18 cellular contexts compared by ENCODE assay signal in the genomic region with DNA sequence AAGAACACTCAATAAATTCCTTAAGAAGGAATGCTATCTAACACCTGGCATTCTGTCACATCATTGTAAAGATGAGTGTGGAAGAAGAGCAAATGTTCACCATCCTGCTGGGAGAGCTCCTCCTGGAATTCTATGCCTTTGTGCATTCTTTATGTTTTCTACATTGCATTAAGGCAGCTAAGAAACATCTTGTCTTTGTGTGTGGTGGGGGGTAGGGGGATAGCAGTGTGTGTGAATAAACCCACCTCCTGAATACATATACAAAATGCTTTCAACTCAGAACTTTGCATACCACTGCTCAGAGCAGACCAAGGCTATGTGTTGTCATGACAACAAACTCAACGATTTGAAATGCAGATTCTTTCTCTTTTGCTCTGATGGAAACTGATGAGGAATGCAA.
"Had no signal": no experiment of that assay in that cellular context is flagged by ENCODE, and none has a peak within 500 bp of the region (broad histone marks: within the 10 kb centered on the region; RNA-seq: fewer than 3 reads in every experiment).

No MANE protein-coding gene starts in this region.

- H3K4me1 Mint-ChIP-seq: activated naive CD8-positive, alpha-beta T cell treated with anti-CD3 and anti-CD28 coated beads, Interleukin-2, amount 10 ng/mL, durations not matched to agents 7 days and 5 days; stimulated activated naive CD8-positive, alpha-beta T cell treated with anti-CD3 and anti-CD28 coated beads, Interleukin-15, amount 100 ng/mL, for 72 hours had no signal

- H3K27ac ChIP-seq: coronary artery, neutrophil, parathyroid adenoma, testis, upper lobe of right lung had no signal

- H2AFZ ChIP-seq: parathyroid adenoma had no signal

- DNase-seq: activated CD4-positive, alpha-beta T cell treated with anti-CD3 and anti-CD28 coated beads, Interleukin-2, amount 50 U/mL, for 1 hour; activated CD8-positive, alpha-beta memory T cell treated with anti-CD3 and anti-CD28 coated beads for 24 hours; activated naive CD8-positive, alpha-beta T cell treated with anti-CD3 and anti-CD28 coated beads, Interleukin-2, amount 10 ng/mL, durations not matched to agents 7 days and 5 days; central memory CD4-positive, alpha-beta T cell; effector CD8-positive, alpha-beta T cell; foreskin fibroblast; hippocampal formation; midbrain; stimulated activated CD4-positive, alpha-beta T cell treated with anti-CD3 and anti-CD28 coated beads, Interleukin-1b, Interleukin-23, amount 100 ng/mL, for 48 hours; stimulated activated naive CD8-positive, alpha-beta T cell treated with anti-CD3 and anti-CD28 coated beads, Interleukin-15, amount 100 ng/mL, for 72 hours; testis; upper lobe of right lung had no signal

- H3K9me3 Mint-ChIP-seq: activated naive CD8-positive, alpha-beta T cell treated with anti-CD3 and anti-CD28 coated beads, Interleukin-2, amount 10 ng/mL, durations not matched to agents 7 days and 5 days; activated T-helper 1 cell treated with anti-CD3 and anti-CD28 coated beads, Interleukin-12 subunit alpha, Interleukin-12 subunit beta, Interleukin-2, Interleukin-4 antibody, amounts not matched to agents 30 ng/mL and 10 ng/mL and 1 ng/mL, durations not matched to agents 14 hours and 24 hours and 36 hours; stimulated activated naive CD8-positive, alpha-beta T cell treated with anti-CD3 and anti-CD28 coated beads, Interleukin-15, amount 100 ng/mL, for 72 hours had no signal

- H3K79me2 ChIP-seq: parathyroid adenoma had no signal

- H3K36me3 ChIP-seq: neutrophil, upper lobe of right lung had no signal

- H3K9me3 ChIP-seq: neutrophil, testis, upper lobe of right lung had no signal

- H3K9ac ChIP-seq: parathyroid adenoma had no signal

- H3K4me3 Mint-ChIP-seq: activated naive CD8-positive, alpha-beta T cell treated with anti-CD3 and anti-CD28 coated beads, Interleukin-2, amount 10 ng/mL, durations not matched to agents 7 days and 5 days; activated T-helper 1 cell treated with anti-CD3 and anti-CD28 coated beads, Interleukin-12 subunit alpha, Interleukin-12 subunit beta, Interleukin-2, Interleukin-4 antibody, amounts not matched to agents 30 ng/mL and 10 ng/mL and 1 ng/mL, durations not matched to agents 14 hours and 24 hours and 36 hours; stimulated activated naive CD8-positive, alpha-beta T cell treated with anti-CD3 and anti-CD28 coated beads, Interleukin-15, amount 100 ng/mL, for 72 hours had no signal

- H3K27ac Mint-ChIP-seq: activated naive CD8-positive, alpha-beta T cell treated with anti-CD3 and anti-CD28 coated beads, Interleukin-2, amount 10 ng/mL, durations not matched to agents 7 days and 5 days; activated T-helper 1 cell treated with anti-CD3 and anti-CD28 coated beads, Interleukin-12 subunit alpha, Interleukin-12 subunit beta, Interleukin-2, Interleukin-4 antibody, amounts not matched to agents 30 ng/mL and 10 ng/mL and 1 ng/mL, durations not matched to agents 14 hours and 24 hours and 36 hours; stimulated activated naive CD8-positive, alpha-beta T cell treated with anti-CD3 and anti-CD28 coated beads, Interleukin-15, amount 100 ng/mL, for 72 hours had no signal

- H3K4me3 ChIP-seq: coronary artery, lung, testis, upper lobe of right lung had no signal

- H3K4me1 ChIP-seq: parathyroid adenoma, testis, upper lobe of right lung had no signal

- H3K27me3 ChIP-seq: neutrophil, testis, upper lobe of right lung had no signal

- H3K36me3 Mint-ChIP-seq: activated naive CD8-positive, alpha-beta T cell treated with anti-CD3 and anti-CD28 coated beads, Interleukin-2, amount 10 ng/mL, durations not matched to agents 7 days and 5 days had no signal

- H3K27me3 Mint-ChIP-seq: brain; stimulated activated naive CD8-positive, alpha-beta T cell treated with anti-CD3 and anti-CD28 coated beads, Interleukin-15, amount 100 ng/mL, for 72 hours had no signal
